1 cellular context compared by ENCODE assay signal in genomic region chr18:43847164-43848091, GRCh38.
TF ChIP-seq lines count a peak whose summit lies in the region.

No MANE protein-coding gene starts in this region.

TF ChIP-seq in GM23338, 12 proteins besides CTCF, POLR2A, EP300 and RAD21 (continued from another document):
- TF ChIP-seq ZNF462 (CRISPR knock-in tag; IDR thresholded peaks at IDR 0.05) (no peak), JUNB (IDR thresholded peaks at IDR 0.05; ENCODE audit: unreplicated experiment) (no peak)
